In the genomic region with DNA sequence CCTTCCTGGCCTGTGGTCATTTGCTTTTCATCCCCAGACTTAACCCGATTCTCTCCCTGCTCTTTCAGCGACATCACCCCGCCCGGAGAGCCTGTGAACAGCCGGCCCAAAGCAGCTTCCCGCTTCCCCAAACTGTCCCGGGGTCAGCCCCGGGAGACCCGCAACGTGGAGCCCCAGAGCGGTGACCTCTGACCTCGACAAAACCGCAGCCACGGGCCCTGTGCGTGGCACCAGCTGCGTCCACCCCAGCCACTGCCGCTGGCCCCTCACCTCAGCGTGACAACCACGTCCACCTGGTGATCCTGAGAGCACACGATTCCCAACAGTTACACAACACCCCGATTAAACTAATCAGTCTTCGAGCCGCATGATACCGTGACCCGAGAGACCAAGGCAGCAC, we compare ENCODE assay signal across 1 cellular context.
TF ChIP-seq lines count a peak whose summit lies in the region.

No MANE protein-coding gene starts in this region.

TF ChIP-seq in HepG2, 621 proteins besides CTCF, POLR2A, EP300 and RAD21:
- no peak for TF ChIP-seq ZBTB20 (CRISPR knock-in tag; IDR thresholded peaks at IDR 0.05; ENCODE audit: borderline replicate concordance, low read depth)
- no peak for TF ChIP-seq RXRA (CRISPR knock-in tag; IDR thresholded peaks at IDR 0.05)
- no peak for TF ChIP-seq SCMH1 (CRISPR knock-in tag; IDR thresholded peaks at IDR 0.05; ENCODE audit: borderline replicate concordance)
- TF ChIP-seq, protein P1, sequence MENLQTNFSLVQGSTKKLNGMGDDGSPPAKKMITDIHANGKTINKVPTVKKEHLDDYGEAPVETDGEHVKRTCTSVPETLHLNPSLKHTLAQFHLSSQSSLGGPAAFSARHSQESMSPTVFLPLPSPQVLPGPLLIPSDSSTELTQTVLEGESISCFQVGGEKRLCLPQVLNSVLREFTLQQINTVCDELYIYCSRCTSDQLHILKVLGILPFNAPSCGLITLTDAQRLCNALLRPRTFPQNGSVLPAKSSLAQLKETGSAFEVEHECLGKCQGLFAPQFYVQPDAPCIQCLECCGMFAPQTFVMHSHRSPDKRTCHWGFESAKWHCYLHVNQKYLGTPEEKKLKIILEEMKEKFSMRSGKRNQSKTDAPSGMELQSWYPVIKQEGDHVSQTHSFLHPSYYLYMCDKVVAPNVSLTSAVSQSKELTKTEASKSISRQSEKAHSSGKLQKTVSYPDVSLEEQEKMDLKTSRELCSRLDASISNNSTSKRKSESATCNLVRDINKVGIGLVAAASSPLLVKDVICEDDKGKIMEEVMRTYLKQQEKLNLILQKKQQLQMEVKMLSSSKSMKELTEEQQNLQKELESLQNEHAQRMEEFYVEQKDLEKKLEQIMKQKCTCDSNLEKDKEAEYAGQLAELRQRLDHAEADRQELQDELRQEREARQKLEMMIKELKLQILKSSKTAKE (CRISPR knock-in tag; IDR thresholded peaks at IDR 0.05; ENCODE audit: borderline replicate concordance) = 0 out of 2 replicates have a peak, but pooled peaks have one; percentile 22
- TF ChIP-seq ZNF331 (CRISPR knock-in tag; IDR thresholded peaks at IDR 0.05) = peak; percentile 53; the same call in 1 of the 2 replicates
- TF ChIP-seq, protein P2, sequence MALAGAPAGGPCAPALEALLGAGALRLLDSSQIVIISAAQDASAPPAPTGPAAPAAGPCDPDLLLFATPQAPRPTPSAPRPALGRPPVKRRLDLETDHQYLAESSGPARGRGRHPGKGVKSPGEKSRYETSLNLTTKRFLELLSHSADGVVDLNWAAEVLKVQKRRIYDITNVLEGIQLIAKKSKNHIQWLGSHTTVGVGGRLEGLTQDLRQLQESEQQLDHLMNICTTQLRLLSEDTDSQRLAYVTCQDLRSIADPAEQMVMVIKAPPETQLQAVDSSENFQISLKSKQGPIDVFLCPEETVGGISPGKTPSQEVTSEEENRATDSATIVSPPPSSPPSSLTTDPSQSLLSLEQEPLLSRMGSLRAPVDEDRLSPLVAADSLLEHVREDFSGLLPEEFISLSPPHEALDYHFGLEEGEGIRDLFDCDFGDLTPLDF (CRISPR knock-in tag; IDR thresholded peaks at IDR 0.05) = no peak
